In the genomic region with DNA sequence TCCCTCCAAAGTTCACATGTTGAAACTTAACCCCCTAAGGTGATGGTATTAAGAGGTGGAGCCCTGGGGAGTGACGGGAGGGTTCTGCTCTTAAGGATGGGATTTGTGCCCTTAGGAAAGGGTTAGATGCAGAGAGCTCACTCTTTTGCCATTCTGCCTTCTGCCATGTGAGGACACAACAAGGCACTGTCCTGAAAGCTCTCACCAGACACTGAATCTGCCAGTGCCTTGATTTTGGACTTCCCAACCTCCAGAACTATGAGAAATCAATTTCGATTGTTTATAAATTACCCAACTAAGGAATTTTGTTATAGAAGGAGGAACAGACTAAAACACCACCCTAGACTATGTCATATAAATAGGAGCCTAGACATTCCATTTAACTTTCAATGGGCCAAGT, we compare ENCODE assay signal across 16 cellular contexts. TPM values are rescaled to one million over a fixed set of nuclear protein-coding genes. Genes with fewer than 3 reads are reported as not detected.
DNase-seq lines count a peak whose midpoint lies in the region; ATAC-seq and TF ChIP-seq lines count a peak whose summit lies in the region.
"Had no signal": no experiment of that assay in that cellular context is flagged by ENCODE, and none has a peak within 500 bp of the region (broad histone marks: within the 10 kb centered on the region; RNA-seq: fewer than 3 reads in every experiment).

No MANE protein-coding gene starts in this region.

- no peaks in the 10 kb centered on the region for H3K4me1 Mint-ChIP-seq in neural progenitor cell
- peaks cover 6% of the 10 kb centered on the region; the same call in 1 of the 2 replicates for H3K4me1 Mint-ChIP-seq in WTC11
- H3K4me1 Mint-ChIP-seq in activated naive CD4-positive, alpha-beta T cell treated with anti-CD3 and anti-CD28 coated beads, Interleukin-2, amount 10 ng/mL, durations not matched to agents 7 days and 5 days, result peaks cover 24% of the 10 kb centered on the region

- H3K27ac ChIP-seq in left ventricle myocardium inferior (replicated peaks) (peak overlapping the region; percentile 54), heart right ventricle (peak overlapping the region in 3 of 10 donors; percentile 40 to 62 (median 54)), body of pancreas (peak overlapping the region; percentile 48 to 80 (median 66)), neural progenitor cell (no peak overlapping the region), vagina (peak overlapping the region; percentile 6)

- WGBS in heart right ventricle, 2 donors, result 98 to 99% methylated on average over 2 of the region's 2 CpGs
- WGBS in body of pancreas, 2 donors, result 67 to 84% methylated on average over 2 of the region's 2 CpGs

- CTCF ChIA-PET in WTC11 (lab: Charles Lee), result no interaction called here
- CTCF ChIA-PET in activated naive CD4-positive, alpha-beta T cell treated with anti-CD3 and anti-CD28 coated beads, Interleukin-2, amount 10 ng/mL, durations not matched to agents 7 days and 5 days (lab: Charles Lee), result interaction anchor here (1.7 kb wide), 1 partner anchor 34 kb away, joined by 4 read pairs; no protein-coding TSS in a partner anchor

- H3K27me3 Mint-ChIP-seq in neural progenitor cell (ENCODE audit: insufficient read depth, low read depth) (peaks cover 9% of the 10 kb centered on the region), WTC11 (ENCODE audit: low read depth) (no peaks in the 10 kb centered on the region)
- H3K27me3 Mint-ChIP-seq in activated naive CD4-positive, alpha-beta T cell treated with anti-CD3 and anti-CD28 coated beads, Interleukin-2, amount 10 ng/mL, durations not matched to agents 7 days and 5 days, result peaks cover 4% of the 10 kb centered on the region

- H3K36me3 Mint-ChIP-seq in neural progenitor cell (peaks cover 3% of the 10 kb centered on the region), WTC11 (no peaks in the 10 kb centered on the region)
- peaks cover 5% of the 10 kb centered on the region for H3K36me3 Mint-ChIP-seq in activated naive CD4-positive, alpha-beta T cell treated with anti-CD3 and anti-CD28 coated beads, Interleukin-2, amount 10 ng/mL, durations not matched to agents 7 days and 5 days
- H3K36me3 Mint-ChIP-seq: CD14-positive monocyte had no signal

- intact Hi-C loops in left ventricle myocardium inferior (cut with micrococcal nuclease) (no loop called here), heart right ventricle (cut with DNase I) (no loop called here), body of pancreas (cut with DNase I) (no loop called here), vagina (cut with DNase I) (no loop called here)

- no peak overlapping the region for H2AFZ ChIP-seq in neural progenitor cell (replicated peaks)

- no peaks in the 10 kb centered on the region for H4K20me1 ChIP-seq in neural progenitor cell (ENCODE audit: low read depth)

- peaks cover 10% of the 10 kb centered on the region for H3K9me3 Mint-ChIP-seq in neural progenitor cell
- H3K9me3 Mint-ChIP-seq in WTC11, result peaks cover 18% of the 10 kb centered on the region
- peaks cover 5% of the 10 kb centered on the region for H3K9me3 Mint-ChIP-seq in activated naive CD4-positive, alpha-beta T cell treated with anti-CD3 and anti-CD28 coated beads, Interleukin-2, amount 10 ng/mL, durations not matched to agents 7 days and 5 days

- no peaks in the 10 kb centered on the region for H3F3A ChIP-seq in neural progenitor cell (ENCODE audit: low read depth)

- peak overlapping the region; percentile 10 for H3K4me2 ChIP-seq in neural progenitor cell

- no peak overlapping the region for H3K9ac ChIP-seq in neural progenitor cell

- ATAC-seq in heart right ventricle (no peak), body of pancreas (peak; percentile 1), WTC11 (no peak)

- POLR2A ChIA-PET in WTC11 (lab: Charles Lee), result no interaction called here

- H3K4me3 ChIP-seq in left ventricle myocardium inferior, result peak overlapping the region; percentile 29
- H3K4me3 ChIP-seq in heart right ventricle, result peak overlapping the region in 1 of 10 donors; percentile 18
- H3K4me3 ChIP-seq in body of pancreas, result no peak overlapping the region
- no peak overlapping the region for H3K4me3 ChIP-seq in neural progenitor cell
- H3K4me3 ChIP-seq in vagina, result peak overlapping the region in 1 of 2 donors; percentile 7

- H3K36me3 ChIP-seq in left ventricle myocardium inferior, result no peaks in the 10 kb centered on the region
- no peaks in the 10 kb centered on the region for H3K36me3 ChIP-seq in heart right ventricle
- no peaks in the 10 kb centered on the region for H3K36me3 ChIP-seq in body of pancreas (replicated peaks in 1 of 2; ENCODE audit: insufficient read depth in 1 of 2, low read depth in 2 of 2)
- H3K36me3 ChIP-seq in neural progenitor cell, result no peaks in the 10 kb centered on the region
- no peaks in the 10 kb centered on the region for H3K36me3 ChIP-seq in vagina

- H3K79me2 ChIP-seq in neural progenitor cell (ENCODE audit: low read depth), result no peaks in the 10 kb centered on the region

- DNase-seq in left ventricle myocardium inferior, result no peak
- no peak for DNase-seq in heart right ventricle
- no peak for DNase-seq in body of pancreas
- DNase-seq in neural progenitor cell (ENCODE audit: low spot score), result no peak
- DNase-seq in vagina (ENCODE audit: extremely low spot score in 2 of 2), result no peak
- no peak for DNase-seq in NCI-H82 (lab: John Stamatoyannopoulos, UW)
- no peak for DNase-seq in WTC11 (ENCODE audit: low spot score)
- DNase-seq in activated naive CD4-positive, alpha-beta T cell treated with anti-CD3 and anti-CD28 coated beads, Interleukin-2, amount 10 ng/mL, durations not matched to agents 7 days and 5 days, result no peak
- DNase-seq: IMR-90, Kasumi-1, NCI-H187, NCI-H226, NCI-H526 treated with DMSO at 0.1 percent for 48 hours, RPMI8226, SIG-M5 had no signal

- H3K27ac Mint-ChIP-seq in neural progenitor cell (no peak overlapping the region), WTC11 (no peak overlapping the region)
- no peak overlapping the region for H3K27ac Mint-ChIP-seq in activated naive CD4-positive, alpha-beta T cell treated with anti-CD3 and anti-CD28 coated beads, Interleukin-2, amount 10 ng/mL, durations not matched to agents 7 days and 5 days

- TF ChIP-seq POLR2A in body of pancreas (IDR thresholded peaks at IDR 0.05) (no peak), vagina (IDR thresholded peaks at IDR 0.05) (no peak)

- H3K27me3 ChIP-seq in left ventricle myocardium inferior (ENCODE audit: low read depth), result no peaks in the 10 kb centered on the region
- H3K27me3 ChIP-seq in heart right ventricle, result peaks cover 0 to 10% (median 0%) of the 10 kb centered on the region in 7 donors
- no peaks in the 10 kb centered on the region for H3K27me3 ChIP-seq in body of pancreas
- H3K27me3 ChIP-seq in neural progenitor cell, result no peaks in the 10 kb centered on the region
- H3K27me3 ChIP-seq in vagina, result no peaks in the 10 kb centered on the region

- H3K4me3 Mint-ChIP-seq in neural progenitor cell (no peak overlapping the region), WTC11 (no peak overlapping the region)
- H3K4me3 Mint-ChIP-seq in activated naive CD4-positive, alpha-beta T cell treated with anti-CD3 and anti-CD28 coated beads, Interleukin-2, amount 10 ng/mL, durations not matched to agents 7 days and 5 days, result no peak overlapping the region

- TF ChIP-seq CTCF in left ventricle myocardium inferior (IDR thresholded peaks at IDR 0.05; ENCODE audit: borderline replicate concordance), result no peak
- no peak for TF ChIP-seq CTCF in heart right ventricle (IDR thresholded peaks at IDR 0.05)
- TF ChIP-seq CTCF in body of pancreas (IDR thresholded peaks at IDR 0.05), result no peak
- TF ChIP-seq CTCF in neural progenitor cell (IDR thresholded peaks at IDR 0.05), result no peak
- no peak for TF ChIP-seq CTCF in vagina (IDR thresholded peaks at IDR 0.05)
- no peak for TF ChIP-seq CTCF in WTC11 (IDR thresholded peaks at IDR 0.05)

- H3K9me3 ChIP-seq in left ventricle myocardium inferior (replicated peaks), result peaks cover 10% of the 10 kb centered on the region
- H3K9me3 ChIP-seq in heart right ventricle, result peaks cover 0 to 17% (median 0%) of the 10 kb centered on the region in 11 donors
- H3K9me3 ChIP-seq in body of pancreas, result no peaks in the 10 kb centered on the region
- H3K9me3 ChIP-seq in neural progenitor cell (ENCODE audit: low read depth), result peaks cover 6% of the 10 kb centered on the region
- H3K9me3 ChIP-seq in vagina, result no peaks in the 10 kb centered on the region

- H3K4me1 ChIP-seq in left ventricle myocardium inferior (peaks cover 6% of the 10 kb centered on the region), heart right ventricle (peaks cover 0 to 12% (median 6%) of the 10 kb centered on the region in 9 donors), body of pancreas (peaks cover 49% of the 10 kb centered on the region), neural progenitor cell (peaks cover 7% of the 10 kb centered on the region), vagina (peaks cover 7% of the 10 kb centered on the region)

TF ChIP-seq in WTC11, 78 proteins besides CTCF, POLR2A, EP300 and RAD21:
- no peak for TF ChIP-seq CREB1 (CRISPR knock-in tag; IDR thresholded peaks at IDR 0.05)
TF ChIP-seq in WTC11: peak in this region for 0.

RNA-seq across cellular contexts. Expression of a gene that starts 11.7 kb away (rescaled TPM):
- total RNA-seq in left ventricle myocardium inferior, result 2.8 TPM
- total RNA-seq in heart right ventricle, result 1 to 10 TPM; 1.5 to 6.1 (median 2.3) TPM
- polyA plus RNA-seq in heart right ventricle, result 1 to 10 TPM; 1.0 to 2.4 TPM
- total RNA-seq in body of pancreas, result 1 to 10 TPM; 2.0 to 2.1 TPM
- total RNA-seq in neural progenitor cell (ENCODE audit: low replicate concordance), result 0.69 and 1.3 TPM in 2 replicates
- 0.49 TPM for total RNA-seq in vagina
- 0.33 to 0.69 TPM (median 0.39 TPM) in 3 replicates for total RNA-seq in WTC11 (2021)

RNA-seq across cellular contexts. Expression of a gene that starts 12.6 kb away (rescaled TPM):
- total RNA-seq in left ventricle myocardium inferior, result 18.0 TPM
- total RNA-seq in heart right ventricle, result 10 to 100 TPM in 9 of 10 donors, 1 to 10 TPM in 1; 7.6 to 27.0 (median 13.7) TPM
- 10 to 100 TPM; 10.0 to 28.6 TPM for polyA plus RNA-seq in heart right ventricle
- 10 to 100 TPM; 10.1 to 22.4 TPM for total RNA-seq in body of pancreas
- 12.5 and 16.3 TPM in 2 replicates for total RNA-seq in neural progenitor cell (ENCODE audit: low replicate concordance)
- 56.7 TPM for total RNA-seq in vagina
- 3.0 to 6.5 TPM (median 5.6 TPM) in 3 replicates for total RNA-seq in WTC11 (2021)

RNA-seq across cellular contexts. Expression of a gene that starts 41.7 kb away (rescaled TPM):
- total RNA-seq in left ventricle myocardium inferior, result 51.2 TPM
- 10 to 100 TPM; 29.4 to 52.4 (median 43.7) TPM for total RNA-seq in heart right ventricle
- polyA plus RNA-seq in heart right ventricle, result 10 to 100 TPM; 16.5 to 28.6 TPM
- 10 to 100 TPM; 14.8 to 18.5 TPM for total RNA-seq in body of pancreas
- 43.0 and 56.9 TPM in 2 replicates for total RNA-seq in neural progenitor cell (ENCODE audit: low replicate concordance)
- total RNA-seq in vagina, result 20.4 TPM
- total RNA-seq in WTC11 (2021), result 29.6 to 33.0 TPM (median 30.8 TPM) in 3 replicates
